ENCODE assay signal across 24 cellular contexts in genomic region chr1:60184521-60184920, GRCh38.
"Had no signal": no experiment of that assay in that cellular context is flagged by ENCODE, and none has a peak within 500 bp of the region (broad histone marks: within the 10 kb centered on the region; RNA-seq: fewer than 3 reads in every experiment).

No MANE protein-coding gene starts in this region.

- H3K4me1 ChIP-seq: colonic mucosa, esophagus muscularis mucosa, esophagus squamous epithelium, foreskin keratinocyte, gastrocnemius medialis, gastroesophageal sphincter, heart left ventricle, heart right ventricle had no signal

- H3K4me3 ChIP-seq: colonic mucosa, coronary artery, dorsolateral prefrontal cortex, esophagus muscularis mucosa, esophagus squamous epithelium, gastrocnemius medialis, gastroesophageal sphincter, heart left ventricle, heart right ventricle had no signal

- H3K27me3 ChIP-seq: colonic mucosa, dorsolateral prefrontal cortex, esophagus muscularis mucosa, esophagus squamous epithelium, foreskin keratinocyte, gastrocnemius medialis, gastroesophageal sphincter, heart left ventricle, heart right ventricle had no signal

- DNase-seq: colonic mucosa; cortex of kidney; dermis blood vessel endothelial cell; dorsolateral prefrontal cortex; effector CD4-positive, alpha-beta T cell; effector CD8-positive, alpha-beta T cell; effector memory CD4-positive, alpha-beta T cell; effector memory CD8-positive, alpha-beta T cell; endodermal cell; erythroblast; esophagus squamous epithelium; foreskin fibroblast; foreskin keratinocyte; foreskin melanocyte; gastrocnemius medialis; glutamatergic neuron; head of caudate nucleus; heart left ventricle; heart right ventricle had no signal

- ATAC-seq: effector memory CD8-positive, alpha-beta T cell; esophagus mucosa; foreskin keratinocyte; gastrocnemius medialis; gastroesophageal sphincter; heart left ventricle; heart right ventricle had no signal

- H3K27ac ChIP-seq: colonic mucosa, coronary artery, dorsolateral prefrontal cortex, epithelial cell of prostate, esophagus muscularis mucosa, esophagus squamous epithelium, foreskin keratinocyte, gastrocnemius medialis, gastroesophageal sphincter, heart left ventricle, heart right ventricle had no signal

- H3K9me3 ChIP-seq: colonic mucosa, gastrocnemius medialis had no signal
